ENCODE assay signal across 30 cellular contexts in genomic region chr10:117184821-117185220, GRCh38. TPM values are rescaled to one million over a fixed set of nuclear protein-coding genes. Genes with fewer than 3 reads are reported as not detected.
DNase-seq lines count a peak whose midpoint lies in the region; ATAC-seq, FAIRE-seq and TF ChIP-seq lines count a peak whose summit lies in the region.
"Had no signal": no experiment of that assay in that cellular context is flagged by ENCODE, and none has a peak within 500 bp of the region (broad histone marks: within the 10 kb centered on the region; RNA-seq: fewer than 3 reads in every experiment).

No MANE protein-coding gene starts in this region.

- no peak for TF ChIP-seq RAD21 in K562 (CRISPR knock-in tag; conservative IDR thresholded peaks at IDR 0.05 in 1 of 2, IDR thresholded peaks at IDR 0.05 in 1 of 2)

- H3K9ac ChIP-seq in K562 (ENCODE audit: insufficient read depth in 1 of 2, low read depth in 2 of 2, low read length in 2 of 2): no peak overlapping the region
- H3K9ac ChIP-seq: BLaER1 had no signal

- BruUV-seq in K562 (replicated peaks; lab: Mats Ljungman, UMichigan): no TSS peak

- H3K4me1 ChIP-seq in K562 (replicated peaks in 1 of 2; ENCODE audit: control insufficient read depth in 2 of 2, insufficient read depth in 2 of 2, low read length in 2 of 2) (no peaks in the 10 kb centered on the region; a peak in 1 of 5 replicates), gastrocnemius medialis (no peaks in the 10 kb centered on the region), testis (no peaks in the 10 kb centered on the region)
- H3K4me1 ChIP-seq: BE2C had no signal

- H3K9me1 ChIP-seq in K562 (ENCODE audit: control insufficient read depth, insufficient read depth, low read length): no peaks in the 10 kb centered on the region

- DNase-seq in SW480 (ENCODE audit: low spot score) (peak; percentile 60), K562 (ENCODE audit: extremely low read depth in 1 of 4, low spot score in 3 of 4) (no peak), epithelial cell of esophagus (ENCODE audit: low read depth) (peak; percentile 62), gastrocnemius medialis (no peak), testis (no peak), UCSD-AML1 (lab: John Stamatoyannopoulos, UW; ENCODE audit: unreplicated experiment) (no peak)
- DNase-seq: 8988T; ACHN; BE2C; C1 segment of cervical spinal cord; CD4-positive, alpha-beta memory T cell; CD4-positive, CD25-positive, alpha-beta regulatory T cell; CD8-positive, alpha-beta memory T cell; COR-L47; DMS 273 treated with DMSO at 0.1 percent for 48 hours; DMS153; DMS53; DMS79; DND-41; EL; GDM1 had no signal

- POLR2A ChIA-PET in K562 (lab: Yijun Ruan, JAX): no interaction called here

- no peak for TF ChIP-seq EP300 in K562 (IDR thresholded peaks at IDR 0.05; ENCODE audit: low read length)

- TF ChIP-seq POLR2A in K562 (conservative IDR thresholded peaks at IDR 0.05) (no peak), gastrocnemius medialis (IDR thresholded peaks at IDR 0.05) (no peak), testis (IDR thresholded peaks at IDR 0.05) (no peak)

- H2AFZ ChIP-seq in K562 (ENCODE audit: low read depth, low read length): no peak overlapping the region

- CTCF ChIA-PET in K562 (lab: Yijun Ruan, JAX; ENCODE audit: low intra/inter-chr PET ratio): interaction anchor here (0.7 kb wide), 1 partner anchor 14 kb away, joined by 3 read pairs; no protein-coding TSS in a partner anchor

- no peak overlapping the region for H3K4me2 ChIP-seq in K562 (ENCODE audit: insufficient read depth, low read length)
- H3K4me2 ChIP-seq: BLaER1 had no signal

- no peaks in the 10 kb centered on the region for H3K79me2 ChIP-seq in K562 (ENCODE audit: control insufficient read depth, insufficient read depth, low read length)

- H3K9me3 ChIP-seq in K562 (replicated peaks; ENCODE audit: control insufficient read depth, insufficient read depth, low read depth, low read length): no peaks in the 10 kb centered on the region
- no peaks in the 10 kb centered on the region for H3K9me3 ChIP-seq in gastrocnemius medialis
- no peaks in the 10 kb centered on the region for H3K9me3 ChIP-seq in testis
- H3K9me3 ChIP-seq: BE2C had no signal

- ATAC-seq in K562 (no peak), gastrocnemius medialis (no peak)
- ATAC-seq: GM12878 had no signal

- intact Hi-C loops in K562 (cut with micrococcal nuclease) (no loop called here), gastrocnemius medialis (cut with DNase I; ENCODE audit: low total_unique reads) (no loop called here), testis (cut with DNase I; ENCODE audit: low total_unique reads) (no loop called here)

- peaks cover 0 to 12% of the 10 kb centered on the region in 2 experiments; a peak in 3 of 5 replicates for H3K27me3 ChIP-seq in K562 (ENCODE audit: control insufficient read depth in 2 of 2, insufficient read depth in 2 of 2, low read length in 2 of 2)
- peaks cover 0 to 4% (median 0%) of the 10 kb centered on the region in 3 donors for H3K27me3 ChIP-seq in gastrocnemius medialis
- no peaks in the 10 kb centered on the region for H3K27me3 ChIP-seq in testis
- H3K27me3 ChIP-seq: BE2C, BLaER1 had no signal

- H3K4me3 ChIP-seq in K562 (no peak overlapping the region), epithelial cell of esophagus (ENCODE audit: low read length) (no peak overlapping the region), gastrocnemius medialis (no peak overlapping the region), testis (no peak overlapping the region)
- H3K4me3 ChIP-seq: BLaER1, GM12878 had no signal

- TF ChIP-seq CTCF in K562 (IDR thresholded peaks at IDR 0.05 in 2 of 3, conservative IDR thresholded peaks at IDR 0.05 in 1 of 3; ENCODE audit: insufficient read depth in 2 of 3, low read depth in 1 of 3, low read length in 3 of 3) (no peak), epithelial cell of esophagus (IDR thresholded peaks at IDR 0.05; ENCODE audit: insufficient read depth, low read depth, low read length, missing control alignments) (no peak), gastrocnemius medialis (IDR thresholded peaks at IDR 0.05 in 4 of 5, conservative IDR thresholded peaks at IDR 0.05 in 1 of 5) (no peak), testis (IDR thresholded peaks at IDR 0.05) (no peak)

- 0% methylated on average over 3 of the region's 3 CpGs for WGBS in K562 (ENCODE audit: insufficient coverage, low coverage, missing lambda C conversion rate)
- WGBS in testis, 2 donors: 75 to 85% methylated on average over 3 of the region's 3 CpGs

- in situ Hi-C loops in K562 (cut with MboI) (no loop called here), gastrocnemius medialis (cut with MboI; ENCODE audit: low sequenced_read_pairs in 4 of 4) (no loop called here)

- no peaks in the 10 kb centered on the region for H4K20me1 ChIP-seq in K562 (replicated peaks; ENCODE audit: control insufficient read depth, insufficient read depth, low read length)
- H4K20me1 ChIP-seq: BLaER1 had no signal

- H3K27ac ChIP-seq in K562 (ENCODE audit: extremely low read depth, low read depth, low read length) (no peak overlapping the region), gastrocnemius medialis (no peak overlapping the region), testis (no peak overlapping the region)
- H3K27ac ChIP-seq: BLaER1 had no signal

- no peaks in the 10 kb centered on the region for H3K36me3 ChIP-seq in K562 (ENCODE audit: control insufficient read depth, insufficient read depth, low read length)
- H3K36me3 ChIP-seq in gastrocnemius medialis: no peaks in the 10 kb centered on the region
- H3K36me3 ChIP-seq in testis (ENCODE audit: low read depth, missing control alignments): no peaks in the 10 kb centered on the region
- H3K36me3 ChIP-seq: BE2C, BLaER1 had no signal

- FAIRE-seq in K562 (lab: Jason Lieb, UNC): no peak
- FAIRE-seq: A204.1, GM12878, GM12892, GM18507 had no signal

RNA-seq across cellular contexts. Expression of gene KCNK18, which starts 12.5 kb away (rescaled TPM):
- not detected in 2 replicates for total RNA-seq in K562 (2011; cell fraction: chromatin; rRNA removed; ENCODE audit: low replicate concordance)
- total RNA-seq in K562 (2011; cell fraction: nucleolus; rRNA removed): not detected in 2 replicates
- not detected in 2 replicates for total RNA-seq in K562 (2011; cell fraction: nucleoplasm; rRNA removed)
- total RNA-seq in K562 (2014; rRNA removed) (not detected in 2 replicates), K562 (2014; rRNA removed; fragmentation: Illumina TruSeq; extraction: Trizol) (not detected in 2 replicates), K562 (2015; rRNA removed; fragmentation: Illumina TruSeq; extraction: Trizol) (not detected in 2 replicates), K562 (2021) (not detected in 2 replicates), gastrocnemius medialis (not detected), testis (not detected)
- polyA plus RNA-seq in K562 (2011; rRNA removed) (not detected in 2 replicates), K562 (2014; fragmentation: Illumina TruSeq; extraction: Trizol) (not detected in 2 replicates), K562 (2014; fragmentation: Nextera tagmentation; extraction: Ambion mirVana) (not detected), K562 (2014; rRNA removed) (not detected in 2 replicates), testis (ENCODE audit: insufficient read depth, low read depth, low replicate concordance) (0.66 TPM)
- polyA plus RNA-seq in K562 (2011; cell fraction: cytosol; rRNA removed): not detected in 2 replicates
- polyA plus RNA-seq in K562 (2011; cell fraction: nucleus; rRNA removed): not detected in 2 replicates
- polyA plus RNA-seq in K562 (2012): not detected in 2 replicates
- polyA minus RNA-seq in K562 (2011; rRNA and poly(A)+ RNA removed): not detected in 2 replicates
- polyA minus RNA-seq in K562 (2011; cell fraction: cytosol; rRNA and poly(A)+ RNA removed): not detected in 2 replicates
- not detected in 2 replicates for polyA minus RNA-seq in K562 (2011; cell fraction: nucleus; rRNA and poly(A)+ RNA removed)
- total RNA-seq: CD4-positive, alpha-beta memory T cell; CD4-positive, CD25-positive, alpha-beta regulatory T cell; CD8-positive, alpha-beta memory T cell; Daoy; G401; GM12878 had no signal
- polyA plus RNA-seq: AG04450; CD14-positive monocyte; CD4-positive, alpha-beta memory T cell; CD4-positive, CD25-positive, alpha-beta regulatory T cell; CD8-positive, alpha-beta memory T cell; GM12878 had no signal

RNA-seq across cellular contexts. Expression of gene VAX1, which starts 46.8 kb away (rescaled TPM):
- total RNA-seq in K562 (2011; cell fraction: chromatin; rRNA removed; ENCODE audit: low replicate concordance): not detected in 2 replicates
- total RNA-seq in K562 (2011; cell fraction: nucleolus; rRNA removed): not detected in 2 replicates
- total RNA-seq in K562 (2011; cell fraction: nucleoplasm; rRNA removed): not detected in 2 replicates
- total RNA-seq in K562 (2014; rRNA removed): not detected in 2 replicates
- not detected in 2 replicates for total RNA-seq in K562 (2014; rRNA removed; fragmentation: Illumina TruSeq; extraction: Trizol)
- total RNA-seq in K562 (2015; rRNA removed; fragmentation: Illumina TruSeq; extraction: Trizol): not detected in 2 replicates
- total RNA-seq in K562 (2021): not detected in 2 replicates
- polyA plus RNA-seq in K562 (2011; rRNA removed): not detected in 2 replicates
- not detected in 2 replicates for polyA plus RNA-seq in K562 (2011; cell fraction: cytosol; rRNA removed)
- polyA plus RNA-seq in K562 (2011; cell fraction: nucleus; rRNA removed): not detected in 2 replicates
- polyA plus RNA-seq in K562 (2012): not detected in 2 replicates
- not detected in 2 replicates for polyA plus RNA-seq in K562 (2014; fragmentation: Illumina TruSeq; extraction: Trizol)
- polyA plus RNA-seq in K562 (2014; fragmentation: Nextera tagmentation; extraction: Ambion mirVana): not detected
- not detected in 2 replicates for polyA plus RNA-seq in K562 (2014; rRNA removed)
- not detected in 2 replicates for polyA minus RNA-seq in K562 (2011; rRNA and poly(A)+ RNA removed)
- polyA minus RNA-seq in K562 (2011; cell fraction: cytosol; rRNA and poly(A)+ RNA removed): not detected in 2 replicates
- polyA minus RNA-seq in K562 (2011; cell fraction: nucleus; rRNA and poly(A)+ RNA removed): not detected in 2 replicates
- total RNA-seq in gastrocnemius medialis: not detected
- under 1 TPM; 0.56 to 0.71 TPM for total RNA-seq in testis
- polyA plus RNA-seq in testis (ENCODE audit: insufficient read depth, low read depth, low replicate concordance): 0.47 TPM
- total RNA-seq: CD4-positive, alpha-beta memory T cell; CD4-positive, CD25-positive, alpha-beta regulatory T cell; CD8-positive, alpha-beta memory T cell; G401; GM12878 had no signal
- polyA plus RNA-seq: AG04450; CD14-positive monocyte; CD4-positive, alpha-beta memory T cell; CD4-positive, CD25-positive, alpha-beta regulatory T cell; CD8-positive, alpha-beta memory T cell; GM12878 had no signal

RNA-seq across cellular contexts. Expression of gene SLC18A2, which starts 56.1 kb away (rescaled TPM):
- not detected in 2 replicates for total RNA-seq in K562 (2011; cell fraction: chromatin; rRNA removed; ENCODE audit: low replicate concordance)
- total RNA-seq in K562 (2011; cell fraction: nucleolus; rRNA removed): not detected in 2 replicates
- total RNA-seq in K562 (2011; cell fraction: nucleoplasm; rRNA removed): not detected in 2 replicates
- total RNA-seq in K562 (2014; rRNA removed) (0.05 and 0.37 TPM in 2 replicates), K562 (2014; rRNA removed; fragmentation: Illumina TruSeq; extraction: Trizol) (0.40 and 0.45 TPM in 2 replicates), K562 (2015; rRNA removed; fragmentation: Illumina TruSeq; extraction: Trizol) (0.87 and 1.1 TPM in 2 replicates), K562 (2021) (0.40 and 0.45 TPM in 2 replicates), gastrocnemius medialis (under 1 TPM; 0.04 to 0.39 (median 0.13) TPM), testis (1 to 10 TPM; 2.0 to 2.4 TPM)
- polyA plus RNA-seq in K562 (2011; rRNA removed) (0.03 and 0.07 TPM in 2 replicates), K562 (2014; fragmentation: Illumina TruSeq; extraction: Trizol) (0.22 and 0.49 TPM in 2 replicates), K562 (2014; fragmentation: Nextera tagmentation; extraction: Ambion mirVana) (1 to 10 TPM; 3.8 to 5.4 TPM), K562 (2014; rRNA removed) (0.05 and 0.25 TPM in 2 replicates), testis (ENCODE audit: insufficient read depth, low read depth, low replicate concordance) (1.9 TPM)
- polyA plus RNA-seq in K562 (2011; cell fraction: cytosol; rRNA removed): 0.01 TPM in 1 of 2 replicates, not detected in the other
- polyA plus RNA-seq in K562 (2011; cell fraction: nucleus; rRNA removed): 0.03 and 0.04 TPM in 2 replicates
- polyA plus RNA-seq in K562 (2012): 3.2 and 3.7 TPM in 2 replicates
- 0.03 and 0.07 TPM in 2 replicates for polyA minus RNA-seq in K562 (2011; rRNA and poly(A)+ RNA removed)
- polyA minus RNA-seq in K562 (2011; cell fraction: cytosol; rRNA and poly(A)+ RNA removed): not detected in 2 replicates
- polyA minus RNA-seq in K562 (2011; cell fraction: nucleus; rRNA and poly(A)+ RNA removed): 0.11 TPM in 1 of 2 replicates, not detected in the other
- total RNA-seq: Daoy, G401 had no signal

Comparison
In these comparisons a context has a peak if more than half of its experiments do, and no peak if none do; other contexts are left out.
1. DNase-seq: peak in SW480 (single experiment) and epithelial cell of esophagus (single experiment); none in K562 (0 of 4), gastrocnemius medialis (0 of 2), testis (single experiment) and UCSD-AML1 (single experiment).